22 cellular contexts compared by ENCODE assay signal in genomic region chr6:119896806-119897205, GRCh38.
"Had no signal": no experiment of that assay in that cellular context is flagged by ENCODE, and none has a peak within 500 bp of the region (broad histone marks: within the 10 kb centered on the region; RNA-seq: fewer than 3 reads in every experiment).

No MANE protein-coding gene starts in this region.

- DNase-seq: KBM-7; NCI-H1092; NCI-H1105 treated with DMSO at 0.1 percent for 48 hours; NCI-H1417 treated with DMSO at 0.1 percent for 48 hours; NCI-H146; NCI-H1694 treated with DMSO at 0.1 percent for 48 hours; NCI-H2029; NCI-H2081 treated with DMSO at 0.1 percent for 48 hours; NCI-H2171; NCI-H226; NCI-H446; NCI-H510A; NCI-H524 treated with DMSO at 0.1 percent for 48 hours; NCI-H69; NCI-H774; NK-92 treated with Interleukin-12 subunit alpha and Interleukin-12 subunit beta, amount 100 ng/mL, for 24 hours; PC-3; SHP77; T-helper 1 cell had no signal

- H3K27ac ChIP-seq: RWPE1 had no signal

- ATAC-seq: Panc1, PC-3, SK-N-SH treated with all-trans-retinoic acid at 6 μM for 48 hours had no signal
